8 cellular contexts compared by ENCODE assay signal in genomic region chr10:29392376-29393021, GRCh38.
A peak's percentile ranks its signal among the peaks of the same experiment; 100 is the strongest.
DNase-seq lines count a peak whose midpoint lies in the region; ATAC-seq and TF ChIP-seq lines count a peak whose summit lies in the region.

No MANE protein-coding gene starts in this region.

- peak; percentile 27 for DNase-seq in activated CD8-positive, alpha-beta memory T cell treated with anti-CD3 and anti-CD28 coated beads, Interleukin-2, amount 50 U/mL, for 4 hours
- DNase-seq in activated CD8-positive, alpha-beta memory T cell treated with anti-CD3 and anti-CD28 coated beads, Interleukin-2, amount 50 U/mL, for 48 hours, result no peak
- DNase-seq in HFFc6 (peak; percentile 18), NCI-H510A treated with DMSO at 0.1 percent for 48 hours (lab: John Stamatoyannopoulos, UW) (peak; percentile 49), amniotic stem cell (lab: John Stamatoyannopoulos, UW) (peak; percentile 14), iPS-NIHi11 (ENCODE audit: low spot score) (peak; percentile 75)
- DNase-seq in stimulated activated CD8-positive, alpha-beta memory T cell treated with anti-CD3 and anti-CD28 coated beads, Interleukin-4, amount 100 ng/mL, for 48 hours, result peak; percentile 57

- no peaks in the 10 kb centered on the region for H3K36me3 Mint-ChIP-seq in HFFc6 (ENCODE audit: low read depth)

- no peak for ATAC-seq in HG03108 (IDR thresholded peaks at IDR 0.05; ENCODE audit: unreplicated experiment)

- H3K9me3 Mint-ChIP-seq in HFFc6, result no peaks in the 10 kb centered on the region

- peak; percentile 84 for TF ChIP-seq CTCF in HFFc6 (IDR thresholded peaks at IDR 0.05)

- H3K27ac Mint-ChIP-seq in HFFc6, result no peak overlapping the region

- H3K27me3 Mint-ChIP-seq in HFFc6 (ENCODE audit: insufficient read depth), result peaks cover 48% of the 10 kb centered on the region

- H3K4me1 Mint-ChIP-seq in HFFc6 (ENCODE audit: low read depth), result no peaks in the 10 kb centered on the region

- no peak overlapping the region for H3K4me3 Mint-ChIP-seq in HFFc6
